In genomic region chr5:107571621-107572489, GRCh38 we compare ENCODE assay signal across 8 cellular contexts.
DNase-seq lines count a peak whose midpoint lies in the region; ATAC-seq and TF ChIP-seq lines count a peak whose summit lies in the region.

No MANE protein-coding gene starts in this region.

- H3K27me3 ChIP-seq in ascending aorta, result no peaks in the 10 kb centered on the region

- H3K9me3 ChIP-seq in T-helper 17 cell (ENCODE audit: control insufficient read depth, low read length, poor library complexity, severe bottlenecking) (no peaks in the 10 kb centered on the region), ascending aorta (no peaks in the 10 kb centered on the region)

- H3K36me3 Mint-ChIP-seq in T-helper 17 cell (ENCODE audit: low read depth), result no peaks in the 10 kb centered on the region

- no peak overlapping the region for H3K27ac Mint-ChIP-seq in T-helper 17 cell

- peak; percentile 55 for DNase-seq in GM13976 (ENCODE audit: low spot score)
- DNase-seq in NCI-H146 treated with DMSO at 0.1 percent for 48 hours (lab: John Stamatoyannopoulos, UW; ENCODE audit: unreplicated experiment), result peak; percentile 81
- DNase-seq in T-helper 17 cell, result peak; percentile 66 to 80 (median 72)
- DNase-seq in ascending aorta (ENCODE audit: low spot score in 2 of 2), result peak; percentile 74 to 97
- DNase-seq in hepatic stellate cell (ENCODE audit: low spot score), result peak; percentile 57
- peak; percentile 98 for DNase-seq in renal cortical epithelial cell (ENCODE audit: low read depth)
- no peak for DNase-seq in cortex of kidney (lab: John Stamatoyannopoulos, UW)

- intact Hi-C loops in ascending aorta (cut with DNase I), result loop anchor here (2.0 to 5.0 kb wide), 5 partner anchors 85 to 320 kb away; partner anchors contain the start of gene EFNA5

- peaks cover 36% of the 10 kb centered on the region for H3K27me3 Mint-ChIP-seq in T-helper 17 cell

- TF ChIP-seq CTCF in GM13976 (IDR thresholded peaks at IDR 0.05; ENCODE audit: borderline replicate concordance, control extremely low read depth, extremely low read depth, insufficient read depth, missing control alignments) (peak; percentile 95), ascending aorta (IDR thresholded peaks at IDR 0.05) (peak; percentile 81 to 95 (median 91))

- in situ Hi-C loops in GM13976 (cut with MboI; ENCODE audit: low sequenced_read_pairs, unreplicated experiment), result loop anchor here (25.0 kb wide), 1 partner anchor 185 kb away; no protein-coding TSS in a partner anchor

- H3K4me1 Mint-ChIP-seq in T-helper 17 cell, result peaks cover 3% of the 10 kb centered on the region

- no peaks in the 10 kb centered on the region for H3K36me3 ChIP-seq in ascending aorta

- H3K4me3 ChIP-seq in ascending aorta, result peak overlapping the region; percentile 61 to 67

- ATAC-seq in HG02884 (IDR thresholded peaks at IDR 0.05; ENCODE audit: unreplicated experiment), result peak; percentile 51
- peak; percentile 93 for ATAC-seq in T-helper 17 cell

- H3K4me1 ChIP-seq in ascending aorta, result peaks cover 0 to 10% of the 10 kb centered on the region in 2 donors

- peak overlapping the region; percentile 63 to 66 for H3K27ac ChIP-seq in ascending aorta

- peak overlapping the region; percentile 84 for H3K4me3 Mint-ChIP-seq in T-helper 17 cell
